ENCODE assay signal across 32 cellular contexts in genomic region chr4:151291485-151291884, GRCh38. TPM values are rescaled to one million over a fixed set of nuclear protein-coding genes. Genes with fewer than 3 reads are reported as not detected.
DNase-seq lines count a peak whose midpoint lies in the region; ATAC-seq, FAIRE-seq and TF ChIP-seq lines count a peak whose summit lies in the region.
"Had no signal": no experiment of that assay in that cellular context is flagged by ENCODE, and none has a peak within 500 bp of the region (broad histone marks: within the 10 kb centered on the region; RNA-seq: fewer than 3 reads in every experiment).

No MANE protein-coding gene starts in this region.

- DNase-seq in A549 (ENCODE audit: low read depth in 1 of 2, low spot score in 1 of 2) (no peak), GM23248 (peak; percentile 48), RPMI7951 (ENCODE audit: low read depth) (peak; percentile 8), fibroblast of villous mesenchyme (ENCODE audit: low read depth) (peak; percentile 17), NOMO-1 treated with DMSO at 0.1 percent for 48 hours (lab: John Stamatoyannopoulos, UW; ENCODE audit: unreplicated experiment) (no peak), SIG-M5 treated with dmso at 0.1 percent for 504 hours (lab: John Stamatoyannopoulos, UW; ENCODE audit: unreplicated experiment) (no peak)
- DNase-seq: activated CD4-positive, alpha-beta T cell treated with anti-CD3 and anti-CD28 coated beads for 48 hours; amniotic stem cell; brain microvascular endothelial cell; cerebellar nuclear complex; hypothalamus; Kasumi-1; NCI-H1436; NCI-H2081; NCI-H524 treated with DMSO at 0.1 percent for 48 hours; NK-92 treated with Interleukin-12 subunit alpha and Interleukin-12 subunit beta, amount 100 ng/mL, for 24 hours; SIG-M5; stimulated activated naive CD4-positive, alpha-beta T cell treated with Interleukin-2 at 50 U/mL for 16 hours; T-helper 9 cell; testis had no signal

- H3K4me2 ChIP-seq in A549 (peak overlapping the region; percentile 28; the same call in 1 of the 3 replicates), GM23248 (ENCODE audit: unreplicated experiment) (peak overlapping the region; percentile 29)
- H3K4me2 ChIP-seq: BLaER1, smooth muscle cell had no signal

- H3K27ac ChIP-seq in A549 (no peak overlapping the region), GM23248 (peak overlapping the region; percentile 28; the same call in 1 of the 2 replicates)
- H3K27ac ChIP-seq: BLaER1, brain microvascular endothelial cell, testis had no signal

- no peaks in the 10 kb centered on the region for H3K9me2 ChIP-seq in GM23248 (ENCODE audit: insufficient read depth)

- H3K4me3 ChIP-seq in A549, result no peak overlapping the region
- H3K4me3 ChIP-seq in GM23248, result no peak overlapping the region
- no peak overlapping the region for H3K4me3 ChIP-seq in fibroblast of villous mesenchyme (ENCODE audit: low read depth, low read length)
- H3K4me3 ChIP-seq: BLaER1, smooth muscle cell, testis had no signal

- TF ChIP-seq CTCF in A549 (IDR thresholded peaks at IDR 0.05) (no peak), fibroblast of villous mesenchyme (IDR thresholded peaks at IDR 0.05; ENCODE audit: insufficient read depth, low read depth, low read length) (no peak)

- TF ChIP-seq EP300 in A549 (IDR thresholded peaks at IDR 0.05), result no peak

- in situ Hi-C loops in GM23248 (cut with MboI), result no loop called here

- no peaks in the 10 kb centered on the region for H3K36me3 ChIP-seq in GM23248 (ENCODE audit: low read depth)
- H3K36me3 ChIP-seq: BLaER1, brain microvascular endothelial cell had no signal

- H3K79me2 ChIP-seq in GM23248 (ENCODE audit: insufficient read depth), result no peaks in the 10 kb centered on the region

- no peak for ATAC-seq in A549
- no peak for ATAC-seq in HG03045 (IDR thresholded peaks at IDR 0.05; ENCODE audit: unreplicated experiment)
- no peak for ATAC-seq in HG02588 (IDR thresholded peaks at IDR 0.05; ENCODE audit: unreplicated experiment)

- H3K9ac ChIP-seq in GM23248, result no peak overlapping the region
- H3K9ac ChIP-seq: BLaER1 had no signal

- no peak overlapping the region for H2AFZ ChIP-seq in GM23248

- H3K4me1 ChIP-seq in A549 (peaks cover 9% of the 10 kb centered on the region), GM23248 (ENCODE audit: insufficient read depth) (peaks cover 13% of the 10 kb centered on the region)
- H3K4me1 ChIP-seq: BLaER1, testis had no signal

- CTCF ChIA-PET in A549 (lab: Yijun Ruan, JAX), result no interaction called here

- no peaks in the 10 kb centered on the region for H3K27me3 ChIP-seq in GM23248 (replicated peaks; ENCODE audit: insufficient read depth)
- H3K27me3 ChIP-seq: BLaER1, brain microvascular endothelial cell, testis had no signal

- POLR2A ChIA-PET in A549 (lab: Yijun Ruan, JAX), result no interaction called here

- WGBS in A549 (ENCODE audit: missing lambda C conversion rate), result 0% methylated on average over 1 of the region's 1 CpG
- 0 to 4% methylated on average over 1 of the region's 1 CpG for WGBS in GM23248 (ENCODE audit: low coverage in 1 of 2, low lambda C conversion rate in 2 of 2, missing lambda C conversion rate in 2 of 2), 2 experiments

- H3F3A ChIP-seq in GM23248 (ENCODE audit: insufficient read depth), result peaks cover 11% of the 10 kb centered on the region

- no peak for TF ChIP-seq POLR2A in A549 (IDR thresholded peaks at IDR 0.05; ENCODE audit: low read length)

- no peak for TF ChIP-seq RAD21 in A549 (conservative IDR thresholded peaks at IDR 0.05 in 1 of 2, IDR thresholded peaks at IDR 0.05 in 1 of 2)

- no peak for FAIRE-seq in A549 (lab: Jason Lieb, UNC)
- FAIRE-seq: A204.1, endometrium, G401.6, islet of Langerhans had no signal

- no peaks in the 10 kb centered on the region for H3K9me3 ChIP-seq in A549
- no peaks in the 10 kb centered on the region for H3K9me3 ChIP-seq in GM23248 (ENCODE audit: low read depth)
- H3K9me3 ChIP-seq: testis had no signal

- no peaks in the 10 kb centered on the region for H4K20me1 ChIP-seq in GM23248 (ENCODE audit: insufficient read depth)
- H4K20me1 ChIP-seq: BLaER1 had no signal

TF ChIP-seq in A549, 52 proteins besides CTCF, POLR2A, EP300 and RAD21:
- TF ChIP-seq REST (IDR thresholded peaks at IDR 0.05), result no peak
- no peak for TF ChIP-seq ZNF302 (CRISPR knock-in tag; IDR thresholded peaks at IDR 0.05)
- TF ChIP-seq HOXB5 (CRISPR knock-in tag; IDR thresholded peaks at IDR 0.05), result no peak
TF ChIP-seq in A549: peak in this region for 0.

RNA-seq across cellular contexts. Expression of gene PRSS48, which starts 14.5 kb away (rescaled TPM):
- polyA plus RNA-seq in A549 (2011; rRNA removed) (not detected in 2 replicates), A549 (2017; fragmentation: RNase III; extraction: RNeasy Plus Mini Kit Qiagen cat#74134 plus additional on column Dnase treatment) (not detected in 3 replicates), GM23248 (2016; fragmentation: Nextera tagmentation; extraction: Ambion mirVana) (not detected in 2 replicates)
- polyA plus RNA-seq in A549 (2012; cell fraction: cytosol; rRNA removed), result not detected in 2 replicates
- not detected in 2 replicates for polyA plus RNA-seq in A549 (2012; cell fraction: nucleus; rRNA removed)
- not detected in 2 replicates for polyA minus RNA-seq in A549 (2011; rRNA and poly(A)+ RNA removed)
- total RNA-seq in GM23248 (2014; rRNA removed; shearing (Covaris generic)), result not detected in 2 replicates
- not detected in 2 replicates for total RNA-seq in RPMI7951 (2014; rRNA removed; shearing (Covaris generic))
- total RNA-seq in fibroblast of villous mesenchyme, result not detected in 2 replicates
- total RNA-seq: activated T-helper 2 cell treated with anti-CD3 and anti-CD28 coated beads, Interferon-gamma antibody, Interleukin-2, Interleukin-4, amounts not matched to agents 10 μg/mL and 5 μg/mL and 100 μg/mL, durations not matched to agents 14 hours and 24 hours and 36 hours; dermis microvascular lymphatic vessel endothelial cell; liver; smooth muscle cell; ureter had no signal
- polyA plus RNA-seq: smooth muscle cell had no signal

RNA-seq across cellular contexts. Expression of gene SH3D19, which starts 33.9 kb away (rescaled TPM):
- polyA plus RNA-seq in A549 (2011; rRNA removed) (22.9 and 23.1 TPM in 2 replicates), A549 (2017; fragmentation: RNase III; extraction: RNeasy Plus Mini Kit Qiagen cat#74134 plus additional on column Dnase treatment) (14.0 to 16.2 TPM (median 15.3 TPM) in 3 replicates), GM23248 (2016; fragmentation: Nextera tagmentation; extraction: Ambion mirVana) (29.1 and 36.5 TPM in 2 replicates)
- polyA plus RNA-seq in A549 (2012; cell fraction: cytosol; rRNA removed), result 4.0 and 5.2 TPM in 2 replicates
- 2.5 and 4.4 TPM in 2 replicates for polyA plus RNA-seq in A549 (2012; cell fraction: nucleus; rRNA removed)
- 14.6 and 21.0 TPM in 2 replicates for polyA minus RNA-seq in A549 (2011; rRNA and poly(A)+ RNA removed)
- total RNA-seq in GM23248 (2014; rRNA removed; shearing (Covaris generic)), result 47.8 and 48.2 TPM in 2 replicates
- 4.3 and 6.1 TPM in 2 replicates for total RNA-seq in RPMI7951 (2014; rRNA removed; shearing (Covaris generic))
- 43.5 and 46.6 TPM in 2 replicates for total RNA-seq in fibroblast of villous mesenchyme
- total RNA-seq: activated T-helper 2 cell treated with anti-CD3 and anti-CD28 coated beads, Interferon-gamma antibody, Interleukin-2, Interleukin-4, amounts not matched to agents 10 μg/mL and 5 μg/mL and 100 μg/mL, durations not matched to agents 14 hours and 24 hours and 36 hours had no signal

Comparison
In these comparisons a context has a peak if more than half of its experiments do, and no peak if none do; other contexts are left out.
1. DNase-seq: peak in GM23248 (single experiment), RPMI7951 (single experiment) and fibroblast of villous mesenchyme (single experiment); none in A549 (0 of 2), NOMO-1 treated with DMSO at 0.1 percent for 48 hours (single experiment) and SIG-M5 treated with dmso at 0.1 percent for 504 hours (single experiment).